Comparison of ENCODE assay signal across 23 cellular contexts in the genomic region with DNA sequence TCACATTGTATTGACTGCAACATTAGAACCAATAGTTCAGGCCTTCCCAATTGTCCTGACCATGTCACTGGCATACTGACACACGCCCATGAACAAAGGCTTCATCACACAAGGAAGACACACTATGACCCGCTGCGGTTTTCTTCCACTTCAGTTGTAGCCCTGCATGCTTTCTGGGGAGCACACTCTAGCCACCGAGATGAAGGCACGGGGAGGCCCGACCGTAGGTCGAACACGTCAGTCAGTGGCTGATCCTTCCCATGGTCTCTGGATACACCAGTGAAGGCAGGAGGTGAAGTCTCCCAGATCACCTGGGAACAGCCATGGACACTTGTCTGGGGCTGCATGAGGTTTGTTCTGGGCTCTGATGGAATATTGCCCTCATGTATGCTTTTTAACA.
A peak's percentile ranks its signal among the peaks of the same experiment; 100 is the strongest.
DNase-seq lines count a peak whose midpoint lies in the region; ATAC-seq, FAIRE-seq and TF ChIP-seq lines count a peak whose summit lies in the region.
"Had no signal": no experiment of that assay in that cellular context is flagged by ENCODE, and none has a peak within 500 bp of the region (broad histone marks: within the 10 kb centered on the region; RNA-seq: fewer than 3 reads in every experiment).

No MANE protein-coding gene starts in this region.

- TF ChIP-seq RAD21 in IMR-90 (IDR thresholded peaks at IDR 0.05; ENCODE audit: low read length) = no peak

- TF ChIP-seq EP300 in suprapubic skin (IDR thresholded peaks at IDR 0.05) = no peak

- dilution Hi-C loops in IMR-90 (cut with HindIII; ENCODE audit: low sequenced_read_pairs, unreplicated experiment) = no loop called here

- no peaks in the 10 kb centered on the region for H3K4me1 Mint-ChIP-seq in CD8-positive, alpha-beta T cell (ENCODE audit: low read depth)
- H3K4me1 Mint-ChIP-seq: IgD-negative memory B cell had no signal

- peak; percentile 17 for DNase-seq in activated CD8-positive, alpha-beta memory T cell treated with anti-CD3 and anti-CD28 coated beads for 24 hours
- no peak for DNase-seq in activated CD8-positive, alpha-beta memory T cell treated with anti-CD3 and anti-CD28 coated beads, Interleukin-2, amount 50 U/mL, for 4 hours
- no peak for DNase-seq in IMR-90
- DNase-seq in islet precursor cell = peak; percentile 12
- peak; percentile 31 to 62 for DNase-seq in suprapubic skin (ENCODE audit: low spot score in 2 of 2)
- DNase-seq in CD8-positive, alpha-beta T cell = no peak
- DNase-seq in DMS153 (lab: John Stamatoyannopoulos, UW) = no peak
- no peak for DNase-seq in small intestine
- DNase-seq: 8988T, ACHN, MM.1S, NCI-H2029, NCI-H446, NCI-H524 treated with DMSO at 0.1 percent for 48 hours, NCI-H774 had no signal

- no peak for ATAC-seq in IMR-90 (ENCODE audit: low read depth)
- no peak for ATAC-seq in CD8-positive, alpha-beta T cell
- ATAC-seq: GM12878, GM23338, PC-3 had no signal

- H3K79me1 ChIP-seq in IMR-90 (ENCODE audit: low read depth in 1 of 2, low read length in 2 of 2) = no peaks in the 10 kb centered on the region

- FAIRE-seq in small intestine (lab: Jason Lieb, UNC) = no peak
- FAIRE-seq: D721Med, G401.6, GM12878 had no signal

- H3K4me3 Mint-ChIP-seq in CD8-positive, alpha-beta T cell = no peak overlapping the region
- H3K4me3 Mint-ChIP-seq: GM23338, IgD-negative memory B cell had no signal

- CTCF ChIA-PET in IMR-90 (lab: Yijun Ruan, JAX) = no interaction called here
- CTCF ChIA-PET in CD8-positive, alpha-beta T cell (lab: Charles Lee) = no interaction called here

- H2BK20ac ChIP-seq in IMR-90 (ENCODE audit: low read depth, low read length) = no peak overlapping the region

- POLR2A ChIA-PET in IMR-90 (lab: Charles Lee; ENCODE audit: unreplicated experiment) = no interaction called here
- POLR2A ChIA-PET in CD8-positive, alpha-beta T cell (lab: Charles Lee) = no interaction called here

- no peak overlapping the region for H3K14ac ChIP-seq in IMR-90 (replicated peaks; ENCODE audit: low read depth, low read length)

- no peak overlapping the region for H3K27ac Mint-ChIP-seq in CD8-positive, alpha-beta T cell
- H3K27ac Mint-ChIP-seq: GM23338, IgD-negative memory B cell had no signal

- H4K8ac ChIP-seq in IMR-90 (ENCODE audit: low read depth in 2 of 2, low read length in 2 of 2) = no peak overlapping the region

- no peaks in the 10 kb centered on the region for H3K36me3 ChIP-seq in IMR-90 (ENCODE audit: control insufficient read depth, insufficient read depth, low read length)
- H3K36me3 ChIP-seq in suprapubic skin = no peaks in the 10 kb centered on the region
- no peaks in the 10 kb centered on the region for H3K36me3 ChIP-seq in CD8-positive, alpha-beta T cell (ENCODE audit: insufficient read depth, low read length)
- H3K36me3 ChIP-seq in small intestine (ENCODE audit: control insufficient read depth in 2 of 2, insufficient read depth in 2 of 2, low read length in 2 of 2) = no peaks in the 10 kb centered on the region
- H3K36me3 ChIP-seq: HAP-1 had no signal

- BruUV-seq in IMR-90 (replicated peaks; lab: Mats Ljungman, UMichigan) = no TSS peak

- H3K27me3 ChIP-seq in IMR-90 (ENCODE audit: control insufficient read depth, insufficient read depth, low read length) = peaks cover 14% of the 10 kb centered on the region
- H3K27me3 ChIP-seq in suprapubic skin = no peaks in the 10 kb centered on the region
- H3K27me3 ChIP-seq in CD8-positive, alpha-beta T cell (ENCODE audit: insufficient read depth, low read length) = no peaks in the 10 kb centered on the region
- no peaks in the 10 kb centered on the region for H3K27me3 ChIP-seq in small intestine (ENCODE audit: control insufficient read depth in 2 of 2, insufficient read depth in 2 of 2, low read length in 2 of 2)

- H3K18ac ChIP-seq in IMR-90 (ENCODE audit: low read depth, low read length) = no peak overlapping the region

- H3K9me3 ChIP-seq in IMR-90 (ENCODE audit: control insufficient read depth, insufficient read depth, low read length) = no peaks in the 10 kb centered on the region
- H3K9me3 ChIP-seq in suprapubic skin = no peaks in the 10 kb centered on the region
- H3K9me3 ChIP-seq in CD8-positive, alpha-beta T cell (ENCODE audit: low read length) = no peaks in the 10 kb centered on the region
- H3K9me3 ChIP-seq in small intestine (ENCODE audit: control insufficient read depth, low read depth) = no peaks in the 10 kb centered on the region
- H3K9me3 ChIP-seq: HAP-1 had no signal

- no peaks in the 10 kb centered on the region for H3K4me1 ChIP-seq in IMR-90 (ENCODE audit: control insufficient read depth, insufficient read depth, low read length)
- H3K4me1 ChIP-seq in suprapubic skin = no peaks in the 10 kb centered on the region
- H3K4me1 ChIP-seq in CD8-positive, alpha-beta T cell (ENCODE audit: insufficient read depth, low read length) = no peaks in the 10 kb centered on the region
- H3K4me1 ChIP-seq in small intestine (ENCODE audit: control insufficient read depth in 2 of 2, insufficient read depth in 1 of 2, low read depth in 1 of 2, low read length in 1 of 2) = no peaks in the 10 kb centered on the region

- H3K9ac ChIP-seq in IMR-90 (ENCODE audit: low read depth, low read length) = no peak overlapping the region
- H3K9ac ChIP-seq: KMS-11 had no signal

- no peak overlapping the region for H2AK5ac ChIP-seq in IMR-90 (ENCODE audit: low read depth, low read length)

- no peak overlapping the region for H2BK15ac ChIP-seq in IMR-90 (ENCODE audit: low read depth, low read length)

- no peak overlapping the region for H2BK5ac ChIP-seq in IMR-90 (ENCODE audit: low read depth, low read length, poor library complexity, severe bottlenecking)

- no peak overlapping the region for H4K91ac ChIP-seq in IMR-90 (ENCODE audit: insufficient read depth, low read depth, low read length)

- H3K27ac ChIP-seq in IMR-90 (ENCODE audit: insufficient read depth, low read length) = no peak overlapping the region
- no peak overlapping the region for H3K27ac ChIP-seq in suprapubic skin
- H3K27ac ChIP-seq in CD8-positive, alpha-beta T cell (ENCODE audit: low read depth, low read length) = no peak overlapping the region
- H3K27ac ChIP-seq in small intestine (ENCODE audit: low read depth in 1 of 2, low read length in 1 of 2) = no peak overlapping the region
- H3K27ac ChIP-seq: KMS-11 had no signal

- no peaks in the 10 kb centered on the region for H3K36me3 Mint-ChIP-seq in CD8-positive, alpha-beta T cell
- H3K36me3 Mint-ChIP-seq: IgD-negative memory B cell had no signal

- peak overlapping the region; percentile 33 for H2AFZ ChIP-seq in IMR-90 (replicated peaks; ENCODE audit: low read length, poor library complexity)
- H2AFZ ChIP-seq: GM23338 had no signal

- H3K9me1 ChIP-seq in IMR-90 (ENCODE audit: insufficient read depth, low read length) = no peaks in the 10 kb centered on the region

- no peak overlapping the region for H3K56ac ChIP-seq in IMR-90 (ENCODE audit: extremely low read depth, insufficient read depth, low read length)

- H3K4me3 ChIP-seq in IMR-90 (ENCODE audit: insufficient read depth, low read depth, low read length) = no peak overlapping the region
- no peak overlapping the region for H3K4me3 ChIP-seq in suprapubic skin
- H3K4me3 ChIP-seq in CD8-positive, alpha-beta T cell (ENCODE audit: low read depth, low read length) = no peak overlapping the region
- no peak overlapping the region for H3K4me3 ChIP-seq in small intestine (ENCODE audit: low read depth in 1 of 2, low read length in 2 of 2)
- H3K4me3 ChIP-seq: GM12878, GM23338, HAP-1 had no signal

- in situ Hi-C loops in IMR-90 (cut with MboI; ENCODE audit: low sequenced_read_pairs) = no loop called here

- no peaks in the 10 kb centered on the region for H4K20me1 ChIP-seq in IMR-90 (ENCODE audit: insufficient read depth, low read length)

- H3K27me3 Mint-ChIP-seq in CD8-positive, alpha-beta T cell (ENCODE audit: low read depth) = peaks cover 5% of the 10 kb centered on the region

- no peaks in the 10 kb centered on the region for H3K9me3 Mint-ChIP-seq in CD8-positive, alpha-beta T cell
- H3K9me3 Mint-ChIP-seq: IgD-negative memory B cell had no signal

- H4K5ac ChIP-seq in IMR-90 (ENCODE audit: low read depth, low read length) = no peak overlapping the region

- TF ChIP-seq POLR2A in IMR-90 (IDR thresholded peaks at IDR 0.05; ENCODE audit: low read depth, low read length) = no peak
- TF ChIP-seq POLR2A in suprapubic skin (IDR thresholded peaks at IDR 0.05) = no peak

- H2AK9ac ChIP-seq in IMR-90 (replicated peaks; ENCODE audit: low read depth, low read length, poor library complexity) = no peak overlapping the region

- H3K4me2 ChIP-seq in IMR-90 (ENCODE audit: low read depth, low read length) = no peak overlapping the region
- H3K4me2 ChIP-seq: GM23338, KMS-11 had no signal

- WGBS in IMR-90 (ENCODE audit: extremely low coverage in 2 of 2, insufficient read length in 1 of 2), 2 experiments = no CpG with 5 or more reads among the region's 9 CpGs
- 93% methylated on average over 9 of the region's 9 CpGs for WGBS in suprapubic skin
- 90 to 94% (median 92%) methylated on average over 9 of the region's 9 CpGs for WGBS in small intestine, 3 donors

- TF ChIP-seq CTCF in IMR-90 (conservative IDR thresholded peaks at IDR 0.05; ENCODE audit: low read depth, low read length) (no peak), suprapubic skin (IDR thresholded peaks at IDR 0.05) (no peak)
- no peak for TF ChIP-seq CTCF in CD8-positive, alpha-beta T cell (IDR thresholded peaks at IDR 0.05)

- H3K23ac ChIP-seq in IMR-90 (ENCODE audit: low read depth, low read length) = no peak overlapping the region

- intact Hi-C loops in IMR-90 (cut with micrococcal nuclease) = no loop called here
- intact Hi-C loops in CD8-positive, alpha-beta T cell (cut with DNase I, micrococcal nuclease) = no loop called here

- no peak overlapping the region for H3K4ac ChIP-seq in IMR-90 (ENCODE audit: low read depth, low read length)

- no peak overlapping the region for H2BK120ac ChIP-seq in IMR-90 (ENCODE audit: low read depth, low read length)

TF ChIP-seq in IMR-90, 13 proteins besides CTCF, POLR2A, EP300 and RAD21:
- TF ChIP-seq RCOR1 (IDR thresholded peaks at IDR 0.05; ENCODE audit: insufficient replicate concordance, low read length) = no peak
- TF ChIP-seq CEBPB (IDR thresholded peaks at IDR 0.05; ENCODE audit: low read depth, low read length) = no peak
- no peak for TF ChIP-seq MAFK (IDR thresholded peaks at IDR 0.05; ENCODE audit: low read depth, low read length)
- no peak for TF ChIP-seq RFX5 (IDR thresholded peaks at IDR 0.05; ENCODE audit: low read depth, low read length)
TF ChIP-seq in IMR-90: peak in this region for 0.

Comparison
In these comparisons a context has a peak if more than half of its experiments do, and no peak if none do; other contexts are left out.
1. DNase-seq: peak in activated CD8-positive, alpha-beta memory T cell treated with anti-CD3 and anti-CD28 coated beads for 24 hours (single experiment), islet precursor cell (single experiment) and suprapubic skin (2 of 2); none in activated CD8-positive, alpha-beta memory T cell treated with anti-CD3 and anti-CD28 coated beads, Interleukin-2, amount 50 U/mL, for 4 hours (single experiment), IMR-90 (single experiment), CD8-positive, alpha-beta T cell (0 of 7), DMS153 (single experiment) and small intestine (single experiment).